10 cellular contexts compared by ENCODE assay signal in genomic region chr11:43687120-43687791, GRCh38. TPM values are rescaled to one million over a fixed set of nuclear protein-coding genes. Genes with fewer than 3 reads are reported as not detected.
A peak's percentile ranks its signal among the peaks of the same experiment; 100 is the strongest.
DNase-seq lines count a peak whose midpoint lies in the region; ATAC-seq, FAIRE-seq and TF ChIP-seq lines count a peak whose summit lies in the region.
"Had no signal": no experiment of that assay in that cellular context is flagged by ENCODE, and none has a peak within 500 bp of the region (broad histone marks: within the 10 kb centered on the region; RNA-seq: fewer than 3 reads in every experiment).

No MANE protein-coding gene starts in this region.

- no peak overlapping the region for H2AK9ac ChIP-seq in IMR-90 (replicated peaks; ENCODE audit: low read depth, low read length, poor library complexity)

- H2BK5ac ChIP-seq in IMR-90 (ENCODE audit: low read depth, low read length, poor library complexity, severe bottlenecking) = no peak overlapping the region

- H3K4me2 ChIP-seq in IMR-90 (ENCODE audit: low read depth, low read length) (no peak overlapping the region), HepG2 (ENCODE audit: low read depth, low read length) (0 out of 2 replicates have a peak overlapping the region, but pooled peaks have one; percentile 6)

- BruUV-seq in IMR-90 (replicated peaks; lab: Mats Ljungman, UMichigan) (no TSS peak), HepG2 (replicated peaks; lab: Mats Ljungman, UMichigan) (no TSS peak)

- peak; percentile 19 for DNase-seq in IMR-90
- peak; percentile 80 for DNase-seq in epithelial cell of esophagus (ENCODE audit: low read depth)
- DNase-seq in HepG2 (ENCODE audit: low spot score) = no peak
- DNase-seq in upper lobe of right lung = peak; percentile 65
- DNase-seq in NCI-H82 (lab: John Stamatoyannopoulos, UW) = no peak
- DNase-seq in activated CD4-positive, alpha-beta T cell treated with anti-CD3 and anti-CD28 coated beads, Interleukin-2, amount 50 U/mL, for 4 hours = no peak
- DNase-seq: hippocampal formation; stimulated activated naive B cell treated with anti-CD40 and anti-IgM and Interleukin-4, amounts not matched to agents 10 μg/mL and 1 μg/mL and 100 μg/mL, for 72 hours had no signal

- H3K79me1 ChIP-seq in IMR-90 (ENCODE audit: low read depth in 1 of 2, low read length in 2 of 2) = peaks cover 30 to 65% of the 10 kb centered on the region in 2 experiments

- dilution Hi-C loops in IMR-90 (cut with HindIII; ENCODE audit: low sequenced_read_pairs, unreplicated experiment) = no loop called here

- H3K36me3 ChIP-seq in IMR-90 (ENCODE audit: control insufficient read depth, insufficient read depth, low read length) (peaks cover 8% of the 10 kb centered on the region), HepG2 (replicated peaks in 1 of 2; ENCODE audit: control insufficient read depth in 1 of 2, insufficient read depth in 2 of 2, low read length in 2 of 2) (peaks cover 4 to 26% of the 10 kb centered on the region in 2 experiments; a peak in 4 of 5 replicates), upper lobe of right lung (peaks cover 14% of the 10 kb centered on the region)

- H3K79me2 ChIP-seq in HepG2 (ENCODE audit: insufficient read depth, low read length) = peaks cover 94% of the 10 kb centered on the region

- 57% methylated on average over 1 of the region's 3 CpGs; no CpG with 5 or more reads in 1 of the 2 experiments for WGBS in IMR-90 (ENCODE audit: extremely low coverage in 2 of 2, insufficient read length in 1 of 2), 2 experiments
- WGBS in HepG2 (ENCODE audit: low lambda C conversion rate) = 99% methylated on average over 3 of the region's 3 CpGs

- TF ChIP-seq EP300 in HepG2 (IDR thresholded peaks at IDR 0.05; ENCODE audit: low read depth in 2 of 2, low read length in 2 of 2) (no peak), HepG2 (CRISPR knock-in tag; IDR thresholded peaks at IDR 0.05; ENCODE audit: borderline replicate concordance) (no peak)

- H3K9me1 ChIP-seq in IMR-90 (ENCODE audit: insufficient read depth, low read length) = peaks cover 11% of the 10 kb centered on the region

- CTCF ChIA-PET in IMR-90 (lab: Yijun Ruan, JAX) = no interaction called here
- CTCF ChIA-PET in HepG2 (lab: Yijun Ruan, JAX; ENCODE audit: low intra/inter-chr PET ratio, low total read pairs) = no interaction called here

- H3K9me3 ChIP-seq in IMR-90 (ENCODE audit: control insufficient read depth, insufficient read depth, low read length) (no peaks in the 10 kb centered on the region), HepG2 (ENCODE audit: low read length) (no peaks in the 10 kb centered on the region), upper lobe of right lung (no peaks in the 10 kb centered on the region)

- H2AFZ ChIP-seq in IMR-90 (replicated peaks; ENCODE audit: low read length, poor library complexity) = no peak overlapping the region
- H2AFZ ChIP-seq in HepG2 (ENCODE audit: low read length) = no peak overlapping the region

- TF ChIP-seq RAD21 in IMR-90 (IDR thresholded peaks at IDR 0.05; ENCODE audit: low read length) (no peak), HepG2 (CRISPR knock-in tag; IDR thresholded peaks at IDR 0.05) (no peak)

- no peak overlapping the region for H4K5ac ChIP-seq in IMR-90 (ENCODE audit: low read depth, low read length)

- H3K4ac ChIP-seq in IMR-90 (ENCODE audit: low read depth, low read length) = no peak overlapping the region

- no peak overlapping the region for H3K14ac ChIP-seq in IMR-90 (replicated peaks; ENCODE audit: low read depth, low read length)

- no peak overlapping the region for H2BK15ac ChIP-seq in IMR-90 (ENCODE audit: low read depth, low read length)

- H3K56ac ChIP-seq in IMR-90 (ENCODE audit: extremely low read depth, insufficient read depth, low read length) = no peak overlapping the region

- H3K27me3 ChIP-seq in IMR-90 (ENCODE audit: control insufficient read depth, insufficient read depth, low read length) = no peaks in the 10 kb centered on the region
- H3K27me3 ChIP-seq in HepG2 (ENCODE audit: control insufficient read depth in 1 of 2, insufficient read depth in 2 of 2, low read length in 2 of 2) = no peaks in the 10 kb centered on the region
- H3K27me3 ChIP-seq in upper lobe of right lung = no peaks in the 10 kb centered on the region

- H3K27ac ChIP-seq in IMR-90 (ENCODE audit: insufficient read depth, low read length) (no peak overlapping the region), HepG2 (ENCODE audit: extremely low read length, insufficient read depth, low read length) (no peak overlapping the region), upper lobe of right lung (peak overlapping the region; percentile 65)

- in situ Hi-C loops in IMR-90 (cut with MboI; ENCODE audit: low sequenced_read_pairs) (no loop called here), HepG2 (cut with HindIII; ENCODE audit: extremely low pct_ligation_motif_present, low pct_unique_long_range_greater_than_20kb) (no loop called here)

- POLR2A ChIA-PET in IMR-90 (lab: Charles Lee; ENCODE audit: unreplicated experiment) = no interaction called here
- POLR2A ChIA-PET in HepG2 (lab: Yijun Ruan, JAX) = no interaction called here

- H3K4me1 ChIP-seq in IMR-90 (ENCODE audit: control insufficient read depth, insufficient read depth, low read length) (peaks cover 1% of the 10 kb centered on the region; the same call in 1 of the 2 replicates), HepG2 (ENCODE audit: insufficient read depth, low read length) (peaks cover 56% of the 10 kb centered on the region), upper lobe of right lung (peaks cover 42% of the 10 kb centered on the region)

- H2AK5ac ChIP-seq in IMR-90 (ENCODE audit: low read depth, low read length) = no peak overlapping the region

- no peak for TF ChIP-seq POLR2A in IMR-90 (IDR thresholded peaks at IDR 0.05; ENCODE audit: low read depth, low read length)
- peak in 1 of 2 experiments; percentile 16; a peak in 1 of 4 replicates for TF ChIP-seq POLR2A in HepG2 (IDR thresholded peaks at IDR 0.05; ENCODE audit: insufficient read depth in 1 of 2, low read depth in 2 of 2, low read length in 2 of 2)

- H3K9ac ChIP-seq in IMR-90 (ENCODE audit: low read depth, low read length) = no peak overlapping the region
- H3K9ac ChIP-seq in HepG2 (ENCODE audit: insufficient read depth, low read depth, low read length) = no peak overlapping the region

- H3K23ac ChIP-seq in IMR-90 (ENCODE audit: low read depth, low read length) = no peak overlapping the region

- H3K4me3 ChIP-seq in IMR-90 (ENCODE audit: insufficient read depth, low read depth, low read length) (no peak overlapping the region), epithelial cell of esophagus (ENCODE audit: low read length) (no peak overlapping the region), HepG2 (replicated peaks in 1 of 3; ENCODE audit: insufficient read depth in 1 of 3, low read depth in 2 of 3, low read length in 3 of 3) (no peak overlapping the region), upper lobe of right lung (no peak overlapping the region)

- peaks cover 18% of the 10 kb centered on the region for H4K20me1 ChIP-seq in IMR-90 (ENCODE audit: insufficient read depth, low read length)
- H4K20me1 ChIP-seq in HepG2 (ENCODE audit: insufficient read depth, low read length) = peaks cover 30% of the 10 kb centered on the region

- no peak overlapping the region for H2BK20ac ChIP-seq in IMR-90 (ENCODE audit: low read depth, low read length)

- peak; percentile 32 for ATAC-seq in IMR-90 (ENCODE audit: low read depth)
- ATAC-seq in HepG2 = no peak; the same call in 2 of the 3 replicates
- peak; percentile 96 for ATAC-seq in upper lobe of right lung
- no peak for ATAC-seq in GM19397 (IDR thresholded peaks at IDR 0.05; ENCODE audit: unreplicated experiment)
- ATAC-seq in HG02759 (IDR thresholded peaks at IDR 0.05; ENCODE audit: unreplicated experiment) = no peak
- ATAC-seq: stimulated activated naive B cell treated with anti-CD40 and anti-IgM and Interleukin-4, amounts not matched to agents 10 μg/mL and 1 μg/mL and 100 μg/mL, for 72 hours had no signal

- H3K18ac ChIP-seq in IMR-90 (ENCODE audit: low read depth, low read length) = no peak overlapping the region

- FAIRE-seq in HepG2 (lab: Jason Lieb, UNC) = no peak

- no peak overlapping the region for H4K8ac ChIP-seq in IMR-90 (ENCODE audit: low read depth in 2 of 2, low read length in 2 of 2)

- intact Hi-C loops in IMR-90 (cut with micrococcal nuclease) = no loop called here
- intact Hi-C loops in HepG2 (cut with micrococcal nuclease; ENCODE audit: unreplicated experiment) = no loop called here
- intact Hi-C loops in upper lobe of right lung (cut with DNase I) = no loop called here

- TF ChIP-seq CTCF in IMR-90 (conservative IDR thresholded peaks at IDR 0.05; ENCODE audit: low read depth, low read length) (no peak), epithelial cell of esophagus (IDR thresholded peaks at IDR 0.05; ENCODE audit: insufficient read depth, low read depth, low read length, missing control alignments) (no peak), HepG2 (CRISPR knock-in tag; IDR thresholded peaks at IDR 0.05) (no peak), upper lobe of right lung (IDR thresholded peaks at IDR 0.05) (peak; percentile 8)

- no peak overlapping the region for H4K91ac ChIP-seq in IMR-90 (ENCODE audit: insufficient read depth, low read depth, low read length)

- H2BK120ac ChIP-seq in IMR-90 (ENCODE audit: low read depth, low read length) = no peak overlapping the region

RNA-seq across cellular contexts. Expression of gene HSD17B12, which starts 6.7 kb away (rescaled TPM):
- total RNA-seq in IMR-90 (2012; rRNA removed) (44.6 and 61.1 TPM in 2 replicates), HepG2 (2016; rRNA removed; fragmentation: Illumina TruSeq; extraction: Trizol) (76.8 and 117 TPM in 2 replicates), upper lobe of right lung (99.8 TPM)
- polyA plus RNA-seq in IMR-90 (2012; rRNA removed) (32.9 and 38.0 TPM in 2 replicates), HepG2 (2011; rRNA removed) (50.3 and 56.3 TPM in 2 replicates)
- polyA plus RNA-seq in IMR-90 (2012; cell fraction: cytosol; rRNA removed) = 8.9 and 11.8 TPM in 2 replicates
- polyA plus RNA-seq in IMR-90 (2012; cell fraction: nucleus; rRNA removed; ENCODE audit: low replicate concordance) = 3.2 and 30.0 TPM in 2 replicates
- 13.5 and 14.2 TPM in 2 replicates for total RNA-seq in HepG2 (2016; cell fraction: cytosol; rRNA removed; fragmentation: Illumina TruSeq; extraction: Trizol; ENCODE audit: low read depth)
- total RNA-seq in HepG2 (2016; cell fraction: insoluble cytoplasmic fraction; rRNA removed; fragmentation: Illumina TruSeq; extraction: Trizol) = 75.1 and 111 TPM in 2 replicates
- total RNA-seq in HepG2 (2016; cell fraction: membrane; rRNA removed; fragmentation: Illumina TruSeq; extraction: Trizol) = 30.7 and 33.3 TPM in 2 replicates
- 138 TPM in 2 replicates for total RNA-seq in HepG2 (2016; cell fraction: nucleus; rRNA removed; fragmentation: Illumina TruSeq; extraction: Trizol)
- 23.3 and 38.1 TPM in 2 replicates for polyA plus RNA-seq in HepG2 (2011; cell fraction: cytosol; rRNA removed)
- polyA plus RNA-seq in HepG2 (2011; cell fraction: nucleus; rRNA removed) = 19.9 and 25.0 TPM in 2 replicates
- 84.0 and 92.7 TPM in 2 replicates for polyA plus RNA-seq in HepG2 (2012)
- 9.1 and 9.4 TPM in 2 replicates for polyA plus RNA-seq in HepG2 (2016; cell fraction: cytosol; fragmentation: Illumina TruSeq; extraction: Trizol; ENCODE audit: low read depth)
- 44.4 and 46.6 TPM in 2 replicates for polyA plus RNA-seq in HepG2 (2016; cell fraction: insoluble cytoplasmic fraction; fragmentation: Illumina TruSeq; extraction: Trizol; ENCODE audit: low read depth)
- 19.1 and 21.1 TPM in 2 replicates for polyA plus RNA-seq in HepG2 (2016; cell fraction: membrane; fragmentation: Illumina TruSeq; extraction: Trizol; ENCODE audit: low read depth)
- polyA plus RNA-seq in HepG2 (2016; cell fraction: nucleus; fragmentation: Illumina TruSeq; extraction: Trizol; ENCODE audit: insufficient read depth, low read depth) = 110 and 113 TPM in 2 replicates
- polyA minus RNA-seq in HepG2 (2011; rRNA and poly(A)+ RNA removed; ENCODE audit: low replicate concordance) = 24.6 and 77.8 TPM in 2 replicates
- polyA minus RNA-seq in HepG2 (2011; cell fraction: cytosol; rRNA and poly(A)+ RNA removed) = 84.9 and 117 TPM in 2 replicates
- polyA minus RNA-seq in HepG2 (2011; cell fraction: nucleus; rRNA and poly(A)+ RNA removed) = 136 and 138 TPM in 2 replicates

Comparison
In these comparisons a context has a peak if more than half of its experiments do, and no peak if none do; other contexts are left out.
1. ATAC-seq: peak in IMR-90 (single experiment) and upper lobe of right lung (single experiment); none in HepG2 (single experiment), GM19397 (single experiment) and HG02759 (single experiment).
2. DNase-seq: peak in IMR-90 (single experiment), epithelial cell of esophagus (single experiment) and upper lobe of right lung (single experiment); none in HepG2 (single experiment), NCI-H82 (single experiment) and activated CD4-positive, alpha-beta T cell treated with anti-CD3 and anti-CD28 coated beads, Interleukin-2, amount 50 U/mL, for 4 hours (0 of 2).